In the genomic region with DNA sequence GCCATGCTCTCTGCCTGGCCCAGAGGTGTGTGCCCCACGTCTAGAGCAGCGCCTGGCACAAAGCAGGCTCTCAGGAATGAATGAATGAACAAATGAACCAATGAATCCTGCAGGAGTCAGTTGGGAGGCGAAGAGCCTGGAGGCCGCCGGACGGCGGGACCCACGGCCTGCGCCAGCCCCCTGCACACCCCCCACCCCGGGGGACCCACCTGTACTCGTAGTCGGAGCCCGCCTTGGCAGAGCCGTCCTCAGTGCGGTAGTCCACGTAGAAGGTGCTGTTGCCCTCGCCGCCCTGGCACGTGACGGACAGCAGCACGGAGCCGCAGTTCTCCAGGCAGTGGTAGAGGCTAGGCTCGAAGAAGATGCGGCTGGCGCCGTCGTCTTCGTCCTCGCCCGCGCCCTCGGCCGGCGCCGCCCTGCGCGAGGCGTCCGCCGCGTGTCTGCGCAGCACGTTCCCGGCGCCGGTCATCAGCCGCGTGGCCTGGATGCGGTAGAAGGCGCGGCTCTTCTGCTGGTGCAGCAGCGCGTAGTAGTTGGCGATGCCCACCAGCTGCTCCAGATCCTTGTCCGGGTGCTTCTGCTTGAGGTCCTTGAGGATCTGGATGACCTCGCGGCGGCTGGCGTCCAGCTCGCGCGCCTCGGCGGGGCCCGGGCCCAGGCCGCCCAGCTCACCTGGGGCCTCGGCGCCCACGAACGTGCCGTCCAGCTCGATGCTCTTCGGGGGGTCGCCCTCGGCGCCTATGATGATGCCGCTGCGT, we compare ENCODE assay signal across 12 cellular contexts. TPM values are rescaled to one million over a fixed set of nuclear protein-coding genes. Genes with fewer than 3 reads are reported as not detected.
"Had no signal": no experiment of that assay in that cellular context is flagged by ENCODE, and none has a peak within 500 bp of the region (broad histone marks: within the 10 kb centered on the region; RNA-seq: fewer than 3 reads in every experiment).

No MANE protein-coding gene starts in this region.

- H3K4me3 ChIP-seq: left lung had no signal

- H3K4me3 Mint-ChIP-seq: central memory CD8-positive, alpha-beta T cell; effector memory CD8-positive, alpha-beta T cell; type B pancreatic cell had no signal

- H3K27ac Mint-ChIP-seq: activated B cell treated with CpG ODN at 0.5 μM for 24 hours; effector memory CD8-positive, alpha-beta T cell; T-helper 17 cell; type B pancreatic cell had no signal

- H3K27ac ChIP-seq: left lung, skin epidermis had no signal

- H3K36me3 Mint-ChIP-seq: type B pancreatic cell had no signal

- H3K4me1 ChIP-seq: left lung had no signal

- H3K36me3 ChIP-seq: left lung had no signal

- H3K9me3 Mint-ChIP-seq: central memory CD8-positive, alpha-beta T cell; effector memory CD8-positive, alpha-beta T cell; type B pancreatic cell had no signal

- DNase-seq: activated B cell treated with CpG ODN at 0.5 μM for 24 hours; activated CD4-positive, alpha-beta T cell treated with anti-CD3 and anti-CD28 coated beads, Interleukin-2, amount 50 U/mL, for 1 hour; activated naive CD4-positive, alpha-beta T cell treated with anti-CD3 and anti-CD28 coated beads, Interleukin-2, amount 50 U/mL, for 16 hours; effector memory CD8-positive, alpha-beta T cell; T-helper 17 cell had no signal

- ATAC-seq: effector memory CD8-positive, alpha-beta T cell; left lung; T-helper 17 cell had no signal

- H3K4me1 Mint-ChIP-seq: activated B cell treated with CpG ODN at 0.5 μM for 24 hours; central memory CD8-positive, alpha-beta T cell; T-helper 17 cell had no signal

RNA-seq across cellular contexts. Expression of gene SLC8A2, which starts 14.8 kb away (rescaled TPM):
- total RNA-seq: activated B cell treated with CpG ODN at 0.5 μM for 24 hours; activated CD8-positive, alpha-beta memory T cell treated with anti-CD3 and anti-CD28 coated beads for 36 hours; fibroblast of villous mesenchyme; myocyte; T-helper 17 cell had no signal

RNA-seq across cellular contexts. Expression of gene MEIS3, which starts 37.6 kb away (rescaled TPM):
- total RNA-seq: activated B cell treated with CpG ODN at 0.5 μM for 24 hours; activated CD8-positive, alpha-beta memory T cell treated with anti-CD3 and anti-CD28 coated beads for 36 hours had no signal
